Comparison of ENCODE assay signal across 1 cellular context in the genomic region with DNA sequence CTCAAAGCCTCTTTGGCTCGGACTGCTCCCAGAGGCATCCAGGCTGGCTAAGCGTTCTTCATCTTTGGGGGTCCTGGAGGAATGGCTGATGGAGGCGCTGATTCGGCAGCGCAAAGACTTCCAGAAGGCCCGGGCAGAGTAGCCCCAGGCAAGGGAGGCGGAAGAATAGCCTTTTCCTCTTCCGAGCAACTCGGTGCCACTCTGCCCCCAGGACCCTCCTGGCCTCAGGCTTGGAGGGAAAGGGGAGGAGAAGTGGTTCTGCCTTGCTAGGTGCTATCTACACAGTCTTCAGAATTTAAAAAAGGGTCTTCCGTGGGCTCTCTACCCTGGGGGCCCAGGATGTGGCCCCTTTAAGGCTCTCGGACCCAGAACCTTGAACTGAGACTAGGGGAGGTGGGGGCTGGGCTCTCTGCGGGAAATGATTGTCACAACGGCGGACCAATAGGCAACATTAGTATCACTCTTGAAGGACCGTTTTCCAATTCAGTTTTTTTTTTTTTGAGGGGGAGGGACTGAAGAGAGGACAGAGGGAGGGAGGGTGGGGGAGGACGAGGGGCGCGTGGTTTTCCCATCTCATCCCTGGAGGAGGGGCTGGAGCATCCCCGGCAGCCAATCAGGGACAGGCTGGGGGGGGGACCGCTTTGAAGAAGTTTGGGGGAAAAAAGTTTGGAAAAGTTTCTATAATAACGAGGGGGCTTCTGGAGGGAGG.
TF ChIP-seq lines count a peak whose summit lies in the region.

A gene (plus strand): TSS at position 679 of the 709 bp plus-strand sequence. CDS start 157 bp downstream, outside the sequence.

TF ChIP-seq in HepG2, 621 proteins besides CTCF, POLR2A, EP300 and RAD21 (continued from another document and continues in another):
- TF ChIP-seq, protein P1, sequence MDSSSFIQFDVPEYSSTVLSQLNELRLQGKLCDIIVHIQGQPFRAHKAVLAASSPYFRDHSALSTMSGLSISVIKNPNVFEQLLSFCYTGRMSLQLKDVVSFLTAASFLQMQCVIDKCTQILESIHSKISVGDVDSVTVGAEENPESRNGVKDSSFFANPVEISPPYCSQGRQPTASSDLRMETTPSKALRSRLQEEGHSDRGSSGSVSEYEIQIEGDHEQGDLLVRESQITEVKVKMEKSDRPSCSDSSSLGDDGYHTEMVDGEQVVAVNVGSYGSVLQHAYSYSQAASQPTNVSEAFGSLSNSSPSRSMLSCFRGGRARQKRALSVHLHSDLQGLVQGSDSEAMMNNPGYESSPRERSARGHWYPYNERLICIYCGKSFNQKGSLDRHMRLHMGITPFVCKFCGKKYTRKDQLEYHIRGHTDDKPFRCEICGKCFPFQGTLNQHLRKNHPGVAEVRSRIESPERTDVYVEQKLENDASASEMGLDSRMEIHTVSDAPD (CRISPR knock-in tag; IDR thresholded peaks at IDR 0.05) = no peak
- 0 out of 2 replicates have a peak, but pooled peaks have one; percentile 66 for TF ChIP-seq NRL (CRISPR knock-in tag; IDR thresholded peaks at IDR 0.05; ENCODE audit: borderline replicate concordance)
- TF ChIP-seq GZF1 (CRISPR knock-in tag; IDR thresholded peaks at IDR 0.05) = no peak
- no peak for TF ChIP-seq SNRNP70 (IDR thresholded peaks at IDR 0.05; ENCODE audit: low read depth, low read length)
- peak; percentile 31; the same call in 1 of the 2 replicates for TF ChIP-seq GPN1 (CRISPR knock-in tag; IDR thresholded peaks at IDR 0.05; ENCODE audit: borderline replicate concordance)
- no peak for TF ChIP-seq KLF15 (CRISPR knock-in tag; IDR thresholded peaks at IDR 0.05; ENCODE audit: borderline replicate concordance)
- TF ChIP-seq, protein P2, sequence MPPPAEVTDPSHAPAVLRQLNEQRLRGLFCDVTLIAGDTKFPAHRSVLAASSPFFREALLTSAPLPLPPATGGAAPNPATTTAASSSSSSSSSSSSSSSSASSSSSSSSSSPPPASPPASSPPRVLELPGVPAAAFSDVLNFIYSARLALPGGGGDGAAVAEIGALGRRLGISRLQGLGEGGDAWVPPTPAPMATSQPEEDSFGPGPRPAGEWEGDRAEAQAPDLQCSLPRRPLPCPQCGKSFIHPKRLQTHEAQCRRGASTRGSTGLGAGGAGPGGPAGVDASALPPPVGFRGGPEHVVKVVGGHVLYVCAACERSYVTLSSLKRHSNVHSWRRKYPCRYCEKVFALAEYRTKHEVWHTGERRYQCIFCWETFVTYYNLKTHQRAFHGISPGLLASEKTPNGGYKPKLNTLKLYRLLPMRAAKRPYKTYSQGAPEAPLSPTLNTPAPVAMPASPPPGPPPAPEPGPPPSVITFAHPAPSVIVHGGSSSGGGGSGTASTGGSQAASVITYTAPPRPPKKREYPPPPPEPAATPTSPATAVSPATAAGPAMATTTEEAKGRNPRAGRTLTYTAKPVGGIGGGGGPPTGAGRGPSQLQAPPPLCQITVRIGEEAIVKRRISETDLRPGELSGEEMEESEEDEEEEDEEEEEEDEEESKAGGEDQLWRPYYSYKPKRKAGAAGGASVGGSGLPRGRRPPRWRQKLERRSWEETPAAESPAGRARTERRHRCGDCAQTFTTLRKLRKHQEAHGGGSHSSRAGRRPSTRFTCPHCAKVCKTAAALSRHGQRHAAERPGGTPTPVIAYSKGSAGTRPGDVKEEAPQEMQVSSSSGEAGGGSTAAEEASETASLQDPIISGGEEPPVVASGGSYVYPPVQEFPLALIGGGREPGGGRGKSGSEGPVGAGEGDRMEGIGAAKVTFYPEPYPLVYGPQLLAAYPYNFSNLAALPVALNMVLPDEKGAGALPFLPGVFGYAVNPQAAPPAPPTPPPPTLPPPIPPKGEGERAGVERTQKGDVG (CRISPR knock-in tag; IDR thresholded peaks at IDR 0.05; ENCODE audit: borderline replicate concordance) = no peak
- no peak for TF ChIP-seq NBN (conservative IDR thresholded peaks at IDR 0.05)
- TF ChIP-seq, protein P3, sequence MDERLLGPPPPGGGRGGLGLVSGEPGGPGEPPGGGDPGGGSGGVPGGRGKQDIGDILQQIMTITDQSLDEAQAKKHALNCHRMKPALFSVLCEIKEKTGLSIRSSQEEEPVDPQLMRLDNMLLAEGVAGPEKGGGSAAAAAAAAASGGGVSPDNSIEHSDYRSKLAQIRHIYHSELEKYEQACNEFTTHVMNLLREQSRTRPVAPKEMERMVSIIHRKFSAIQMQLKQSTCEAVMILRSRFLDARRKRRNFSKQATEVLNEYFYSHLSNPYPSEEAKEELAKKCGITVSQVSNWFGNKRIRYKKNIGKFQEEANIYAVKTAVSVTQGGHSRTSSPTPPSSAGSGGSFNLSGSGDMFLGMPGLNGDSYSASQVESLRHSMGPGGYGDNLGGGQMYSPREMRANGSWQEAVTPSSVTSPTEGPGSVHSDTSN (CRISPR knock-in tag; IDR thresholded peaks at IDR 0.05) = peak; percentile 86
- no peak for TF ChIP-seq TCF7L2 (IDR thresholded peaks at IDR 0.05; ENCODE audit: low read depth, low read length)
- TF ChIP-seq SMAD9 (CRISPR knock-in tag; IDR thresholded peaks at IDR 0.05) = no peak
- TF ChIP-seq ZBTB42 (CRISPR knock-in tag; IDR thresholded peaks at IDR 0.05) = no peak
- no peak for TF ChIP-seq SRSF4 (IDR thresholded peaks at IDR 0.05; ENCODE audit: low read depth, low read length, poor library complexity, severe bottlenecking)
- TF ChIP-seq, protein P4, sequence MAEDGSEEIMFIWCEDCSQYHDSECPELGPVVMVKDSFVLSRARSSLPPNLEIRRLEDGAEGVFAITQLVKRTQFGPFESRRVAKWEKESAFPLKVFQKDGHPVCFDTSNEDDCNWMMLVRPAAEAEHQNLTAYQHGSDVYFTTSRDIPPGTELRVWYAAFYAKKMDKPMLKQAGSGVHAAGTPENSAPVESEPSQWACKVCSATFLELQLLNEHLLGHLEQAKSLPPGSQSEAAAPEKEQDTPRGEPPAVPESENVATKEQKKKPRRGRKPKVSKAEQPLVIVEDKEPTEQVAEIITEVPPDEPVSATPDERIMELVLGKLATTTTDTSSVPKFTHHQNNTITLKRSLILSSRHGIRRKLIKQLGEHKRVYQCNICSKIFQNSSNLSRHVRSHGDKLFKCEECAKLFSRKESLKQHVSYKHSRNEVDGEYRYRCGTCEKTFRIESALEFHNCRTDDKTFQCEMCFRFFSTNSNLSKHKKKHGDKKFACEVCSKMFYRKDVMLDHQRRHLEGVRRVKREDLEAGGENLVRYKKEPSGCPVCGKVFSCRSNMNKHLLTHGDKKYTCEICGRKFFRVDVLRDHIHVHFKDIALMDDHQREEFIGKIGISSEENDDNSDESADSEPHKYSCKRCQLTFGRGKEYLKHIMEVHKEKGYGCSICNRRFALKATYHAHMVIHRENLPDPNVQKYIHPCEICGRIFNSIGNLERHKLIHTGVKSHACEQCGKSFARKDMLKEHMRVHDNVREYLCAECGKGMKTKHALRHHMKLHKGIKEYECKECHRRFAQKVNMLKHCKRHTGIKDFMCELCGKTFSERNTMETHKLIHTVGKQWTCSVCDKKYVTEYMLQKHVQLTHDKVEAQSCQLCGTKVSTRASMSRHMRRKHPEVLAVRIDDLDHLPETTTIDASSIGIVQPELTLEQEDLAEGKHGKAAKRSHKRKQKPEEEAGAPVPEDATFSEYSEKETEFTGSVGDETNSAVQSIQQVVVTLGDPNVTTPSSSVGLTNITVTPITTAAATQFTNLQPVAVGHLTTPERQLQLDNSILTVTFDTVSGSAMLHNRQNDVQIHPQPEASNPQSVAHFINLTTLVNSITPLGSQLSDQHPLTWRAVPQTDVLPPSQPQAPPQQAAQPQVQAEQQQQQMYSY (CRISPR knock-in tag; IDR thresholded peaks at IDR 0.05) = no peak; the same call in none of the 2 replicates
- no peak; the same call in 1 of the 2 replicates for TF ChIP-seq ZNF333 (CRISPR knock-in tag; IDR thresholded peaks at IDR 0.05; ENCODE audit: borderline replicate concordance)
- no peak for TF ChIP-seq KDM4B (CRISPR knock-in tag; IDR thresholded peaks at IDR 0.05)
- TF ChIP-seq, protein P5, sequence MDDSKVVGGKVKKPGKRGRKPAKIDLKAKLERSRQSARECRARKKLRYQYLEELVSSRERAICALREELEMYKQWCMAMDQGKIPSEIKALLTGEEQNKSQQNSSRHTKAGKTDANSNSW (CRISPR knock-in tag; IDR thresholded peaks at IDR 0.05; ENCODE audit: borderline replicate concordance) = no peak
- no peak for TF ChIP-seq TEAD2 (CRISPR knock-in tag; IDR thresholded peaks at IDR 0.05)
- no peak for TF ChIP-seq ARNTL (CRISPR knock-in tag; IDR thresholded peaks at IDR 0.05)
- peak; percentile 26; the same call in 1 of the 2 replicates for TF ChIP-seq HCFC1 (IDR thresholded peaks at IDR 0.05; ENCODE audit: low read depth, low read length)
- no peak for TF ChIP-seq ZFY (CRISPR knock-in tag; IDR thresholded peaks at IDR 0.05)
- TF ChIP-seq DNMT1 (CRISPR knock-in tag; IDR thresholded peaks at IDR 0.05) = no peak; the same call in 1 of the 2 replicates
- TF ChIP-seq ISL2 (CRISPR knock-in tag; IDR thresholded peaks at IDR 0.05) = no peak
- TF ChIP-seq ATF7 (IDR thresholded peaks at IDR 0.05) = no peak
- TF ChIP-seq ATF7 (CRISPR knock-in tag; IDR thresholded peaks at IDR 0.05) = no peak; the same call in 1 of the 2 replicates
- TF ChIP-seq ZNF263 (CRISPR knock-in tag; IDR thresholded peaks at IDR 0.05) = no peak
- 0 out of 2 replicates have a peak, but pooled peaks have one; percentile 12 for TF ChIP-seq BRD4 (CRISPR knock-in tag; IDR thresholded peaks at IDR 0.05)
- no peak for TF ChIP-seq RBM22 (optimal IDR thresholded peaks at IDR 0.05; ENCODE audit: low read length)
- TF ChIP-seq SIX4 (CRISPR knock-in tag; IDR thresholded peaks at IDR 0.05) = no peak
- no peak; the same call in 1 of the 2 replicates for TF ChIP-seq TBX2 (CRISPR knock-in tag; IDR thresholded peaks at IDR 0.05; ENCODE audit: borderline replicate concordance)
- no peak for TF ChIP-seq CC2D1A (CRISPR knock-in tag; IDR thresholded peaks at IDR 0.05)
- TF ChIP-seq KAT7 (CRISPR knock-in tag; IDR thresholded peaks at IDR 0.05; ENCODE audit: borderline replicate concordance) = no peak
- TF ChIP-seq ERF (CRISPR knock-in tag; IDR thresholded peaks at IDR 0.05) = no peak; the same call in 1 of the 2 replicates
- TF ChIP-seq NR3C1 (CRISPR knock-in tag; IDR thresholded peaks at IDR 0.05) = peak; percentile 53; the same call in 1 of the 2 replicates
- TF ChIP-seq NFYC (CRISPR knock-in tag; IDR thresholded peaks at IDR 0.05) = peak; percentile 74
- TF ChIP-seq, protein P6, sequence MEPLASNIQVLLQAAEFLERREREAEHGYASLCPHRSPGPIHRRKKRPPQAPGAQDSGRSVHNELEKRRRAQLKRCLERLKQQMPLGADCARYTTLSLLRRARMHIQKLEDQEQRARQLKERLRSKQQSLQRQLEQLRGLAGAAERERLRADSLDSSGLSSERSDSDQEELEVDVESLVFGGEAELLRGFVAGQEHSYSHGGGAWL (CRISPR knock-in tag; IDR thresholded peaks at IDR 0.05) = 0 out of 2 replicates have a peak, but pooled peaks have one; percentile 6
- TF ChIP-seq, protein P7, sequence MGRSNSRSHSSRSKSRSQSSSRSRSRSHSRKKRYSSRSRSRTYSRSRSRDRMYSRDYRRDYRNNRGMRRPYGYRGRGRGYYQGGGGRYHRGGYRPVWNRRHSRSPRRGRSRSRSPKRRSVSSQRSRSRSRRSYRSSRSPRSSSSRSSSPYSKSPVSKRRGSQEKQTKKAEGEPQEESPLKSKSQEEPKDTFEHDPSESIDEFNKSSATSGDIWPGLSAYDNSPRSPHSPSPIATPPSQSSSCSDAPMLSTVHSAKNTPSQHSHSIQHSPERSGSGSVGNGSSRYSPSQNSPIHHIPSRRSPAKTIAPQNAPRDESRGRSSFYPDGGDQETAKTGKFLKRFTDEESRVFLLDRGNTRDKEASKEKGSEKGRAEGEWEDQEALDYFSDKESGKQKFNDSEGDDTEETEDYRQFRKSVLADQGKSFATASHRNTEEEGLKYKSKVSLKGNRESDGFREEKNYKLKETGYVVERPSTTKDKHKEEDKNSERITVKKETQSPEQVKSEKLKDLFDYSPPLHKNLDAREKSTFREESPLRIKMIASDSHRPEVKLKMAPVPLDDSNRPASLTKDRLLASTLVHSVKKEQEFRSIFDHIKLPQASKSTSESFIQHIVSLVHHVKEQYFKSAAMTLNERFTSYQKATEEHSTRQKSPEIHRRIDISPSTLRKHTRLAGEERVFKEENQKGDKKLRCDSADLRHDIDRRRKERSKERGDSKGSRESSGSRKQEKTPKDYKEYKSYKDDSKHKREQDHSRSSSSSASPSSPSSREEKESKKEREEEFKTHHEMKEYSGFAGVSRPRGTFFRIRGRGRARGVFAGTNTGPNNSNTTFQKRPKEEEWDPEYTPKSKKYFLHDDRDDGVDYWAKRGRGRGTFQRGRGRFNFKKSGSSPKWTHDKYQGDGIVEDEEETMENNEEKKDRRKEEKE (IDR thresholded peaks at IDR 0.05) = no peak
- no peak for TF ChIP-seq ZNF207 (IDR thresholded peaks at IDR 0.05; ENCODE audit: borderline replicate concordance)
- TF ChIP-seq, protein P8, sequence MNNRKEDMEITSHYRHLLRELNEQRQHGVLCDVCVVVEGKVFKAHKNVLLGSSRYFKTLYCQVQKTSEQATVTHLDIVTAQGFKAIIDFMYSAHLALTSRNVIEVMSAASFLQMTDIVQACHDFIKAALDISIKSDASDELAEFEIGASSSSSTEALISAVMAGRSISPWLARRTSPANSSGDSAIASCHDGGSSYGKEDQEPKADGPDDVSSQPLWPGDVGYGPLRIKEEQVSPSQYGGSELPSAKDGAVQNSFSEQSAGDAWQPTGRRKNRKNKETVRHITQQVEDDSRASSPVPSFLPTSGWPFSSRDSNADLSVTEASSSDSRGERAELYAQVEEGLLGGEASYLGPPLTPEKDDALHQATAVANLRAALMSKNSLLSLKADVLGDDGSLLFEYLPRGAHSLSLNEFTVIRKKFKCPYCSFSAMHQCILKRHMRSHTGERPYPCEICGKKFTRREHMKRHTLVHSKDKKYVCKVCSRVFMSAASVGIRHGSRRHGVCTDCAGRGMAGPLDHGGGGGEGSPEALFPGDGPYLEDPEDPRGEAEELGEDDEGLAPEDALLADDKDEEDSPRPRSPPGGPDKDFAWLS (CRISPR knock-in tag; IDR thresholded peaks at IDR 0.05; ENCODE audit: borderline replicate concordance) = no peak
- no peak for TF ChIP-seq ZNF678 (CRISPR knock-in tag; IDR thresholded peaks at IDR 0.05)
- no peak for TF ChIP-seq ZFP36L2 (CRISPR knock-in tag; IDR thresholded peaks at IDR 0.05)
- no peak for TF ChIP-seq SKI (IDR thresholded peaks at IDR 0.05; ENCODE audit: partially characterized antibody)
- TF ChIP-seq GABPB1 (CRISPR knock-in tag; IDR thresholded peaks at IDR 0.05) = 0 out of 2 replicates have a peak, but pooled peaks have one; percentile 10
- TF ChIP-seq TARDBP (CRISPR knock-in tag; IDR thresholded peaks at IDR 0.05) = no peak
- TF ChIP-seq ZFP90 (CRISPR knock-in tag; IDR thresholded peaks at IDR 0.05; ENCODE audit: borderline replicate concordance) = no peak
- TF ChIP-seq, protein P9, sequence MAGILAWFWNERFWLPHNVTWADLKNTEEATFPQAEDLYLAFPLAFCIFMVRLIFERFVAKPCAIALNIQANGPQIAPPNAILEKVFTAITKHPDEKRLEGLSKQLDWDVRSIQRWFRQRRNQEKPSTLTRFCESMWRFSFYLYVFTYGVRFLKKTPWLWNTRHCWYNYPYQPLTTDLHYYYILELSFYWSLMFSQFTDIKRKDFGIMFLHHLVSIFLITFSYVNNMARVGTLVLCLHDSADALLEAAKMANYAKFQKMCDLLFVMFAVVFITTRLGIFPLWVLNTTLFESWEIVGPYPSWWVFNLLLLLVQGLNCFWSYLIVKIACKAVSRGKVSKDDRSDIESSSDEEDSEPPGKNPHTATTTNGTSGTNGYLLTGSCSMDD (CRISPR knock-in tag; IDR thresholded peaks at IDR 0.05) = no peak
